ENCODE assay signal across 7 cellular contexts in genomic region chr17:27637818-27638217, GRCh38. TPM values are rescaled to one million over a fixed set of nuclear protein-coding genes. Genes with fewer than 3 reads are reported as not detected.
DNase-seq lines count a peak whose midpoint lies in the region; ATAC-seq, FAIRE-seq and TF ChIP-seq lines count a peak whose summit lies in the region.
"Not testable (repeated sequence)": the region's sequence is repeated elsewhere in the genome, so short reads cannot be mapped to it uniquely, and the experiment has no call there.
"Had no signal": no experiment of that assay in that cellular context is flagged by ENCODE, and none has a peak within 500 bp of the region (broad histone marks: within the 10 kb centered on the region; RNA-seq: fewer than 3 reads in every experiment).

No MANE protein-coding gene starts in this region.

- CTCF ChIA-PET in A549 (lab: Yijun Ruan, JAX), result interaction anchor here (1.1 to 4.0 kb wide), 4 partner anchors 10 to 255 kb away, joined by 3 to 23 read pairs (median 4); partner anchors contain the start of gene LYRM9
- CTCF ChIA-PET in Panc1 (lab: Charles Lee), result not testable (repeated sequence)

- not testable (repeated sequence) for H3K27me3 ChIP-seq in Panc1 (ENCODE audit: control insufficient read depth, insufficient read depth, low read length); transverse colon

- H3K36me3 ChIP-seq in Panc1 (ENCODE audit: control insufficient read depth, insufficient read depth, low read length), result not testable (repeated sequence)
- H3K36me3 ChIP-seq in transverse colon, result peaks cover 0 to 18% (median 9%) of the 10 kb centered on the region in 4 donors

- ATAC-seq in A549 (peak; percentile 15 to 26; a peak in 3 of 6 replicates), Panc1 (0 out of 2 replicates have a peak, but pooled peaks have one; percentile 14)

- H3K27me3 Mint-ChIP-seq in dendritic cell treated with granulocyte-macrophage colony-stimulating factor and Interleukin-4, amounts not matched to agents 40 ng/mL and 50 ng/mL, for 4 days, result not testable (repeated sequence)

- 93% methylated on average over 6 of the region's 7 CpGs for WGBS in A549 (ENCODE audit: missing lambda C conversion rate)
- 90% methylated on average over 7 of the region's 7 CpGs; no CpG with 5 or more reads in 1 of the 2 donors for WGBS in transverse colon (ENCODE audit: low coverage in 1 of 2), 2 donors

- not testable (repeated sequence) for H3K4me3 ChIP-seq in A549; Panc1 (ENCODE audit: low read depth in 2 of 2, low read length in 2 of 2); transverse colon

- not testable (repeated sequence) for TF ChIP-seq POLR2A in A549 (IDR thresholded peaks at IDR 0.05; ENCODE audit: low read length); transverse colon (IDR thresholded peaks at IDR 0.05)

- POLR2A ChIA-PET in A549 (lab: Yijun Ruan, JAX); Panc1 (lab: Charles Lee): not testable (repeated sequence)

- H3K4me1 Mint-ChIP-seq in dendritic cell treated with granulocyte-macrophage colony-stimulating factor and Interleukin-4, amounts not matched to agents 40 ng/mL and 50 ng/mL, for 4 days (ENCODE audit: low read depth), result peaks cover 53% of the 10 kb centered on the region

- TF ChIP-seq EP300 in A549 (IDR thresholded peaks at IDR 0.05); transverse colon (IDR thresholded peaks at IDR 0.05; ENCODE audit: low read depth): not testable (repeated sequence)

- peaks cover 53% of the 10 kb centered on the region for H3K36me3 Mint-ChIP-seq in dendritic cell treated with granulocyte-macrophage colony-stimulating factor and Interleukin-4, amounts not matched to agents 40 ng/mL and 50 ng/mL, for 4 days (ENCODE audit: low read depth)

- H3K27ac Mint-ChIP-seq in dendritic cell treated with granulocyte-macrophage colony-stimulating factor and Interleukin-4, amounts not matched to agents 40 ng/mL and 50 ng/mL, for 4 days, result peak overlapping the region; percentile 80

- intact Hi-C loops in Panc1 (cut with micrococcal nuclease; ENCODE audit: unreplicated experiment); dendritic cell treated with granulocyte-macrophage colony-stimulating factor and Interleukin-4, amounts not matched to agents 40 ng/mL and 50 ng/mL, for 4 days (cut with micrococcal nuclease); posterior vena cava (cut with DNase I); transverse colon (cut with DNase I; ENCODE audit: low total_unique reads): not testable (repeated sequence)

- H3K4me1 ChIP-seq in A549; Panc1 (ENCODE audit: control insufficient read depth, insufficient read depth, low read length): not testable (repeated sequence)
- H3K4me1 ChIP-seq in transverse colon, result peaks cover 32 to 63% (median 42%) of the 10 kb centered on the region in 4 donors

- FAIRE-seq in A549 (lab: Jason Lieb, UNC), result not testable (repeated sequence)

- BruUV-seq in Panc1 (replicated peaks; lab: Mats Ljungman, UMichigan), result not testable (repeated sequence)

- not testable (repeated sequence) for H3K4me2 ChIP-seq in A549

- not testable (repeated sequence) for H3K9me3 Mint-ChIP-seq in dendritic cell treated with granulocyte-macrophage colony-stimulating factor and Interleukin-4, amounts not matched to agents 40 ng/mL and 50 ng/mL, for 4 days

- TF ChIP-seq CTCF in A549 (IDR thresholded peaks at IDR 0.05); Panc1 (IDR thresholded peaks at IDR 0.05); transverse colon (IDR thresholded peaks at IDR 0.05): not testable (repeated sequence)

- in situ Hi-C loops in Panc1 (cut with HindIII; ENCODE audit: low pct_unique_long_range_greater_than_20kb, low sequenced_read_pairs), result not testable (repeated sequence)
- in situ Hi-C loops in transverse colon (cut with MboI; ENCODE audit: low pct_ligation_motif_present in 1 of 4, low pct_unique_long_range_greater_than_20kb in 1 of 4, low sequenced_read_pairs in 3 of 4), result loop anchor here in 1 of 4 donors (25.0 kb wide), 1 partner anchor 126 kb away; no protein-coding TSS in a partner anchor

- DNase-seq in A549 (ENCODE audit: low read depth in 1 of 2, low spot score in 1 of 2); Panc1 (ENCODE audit: low read depth, low spot score); transverse colon: not testable (repeated sequence)
- DNase-seq in NCI-H82 (lab: John Stamatoyannopoulos, UW) (peak; percentile 83), posterior vena cava (ENCODE audit: low spot score) (peak; percentile 51)

- H3K4me3 Mint-ChIP-seq in dendritic cell treated with granulocyte-macrophage colony-stimulating factor and Interleukin-4, amounts not matched to agents 40 ng/mL and 50 ng/mL, for 4 days, result not testable (repeated sequence)

- not testable (repeated sequence) for H3K9me3 ChIP-seq in A549; Panc1 (ENCODE audit: control insufficient read depth, insufficient read depth, low read depth, low read length); transverse colon

- TF ChIP-seq RAD21 in A549 (conservative IDR thresholded peaks at IDR 0.05 in 1 of 2, IDR thresholded peaks at IDR 0.05 in 1 of 2), result not testable (repeated sequence)

- H3K27ac ChIP-seq in A549; Panc1 (ENCODE audit: low read length): not testable (repeated sequence)
- H3K27ac ChIP-seq in transverse colon, result peak overlapping the region; percentile 43 to 93 (median 88)

RNA-seq across cellular contexts. Expression of gene LGALS9, which starts 6.8 kb away (rescaled TPM):
- polyA plus RNA-seq in A549 (2011; rRNA removed), result 1.2 and 1.8 TPM in 2 replicates
- polyA plus RNA-seq in A549 (2012; cell fraction: cytosol; rRNA removed), result 0.86 and 1.0 TPM in 2 replicates
- polyA plus RNA-seq in A549 (2012; cell fraction: nucleus; rRNA removed), result 6.1 and 6.7 TPM in 2 replicates
- 1.3 to 1.6 TPM (median 1.5 TPM) in 3 replicates for polyA plus RNA-seq in A549 (2017; fragmentation: RNase III; extraction: RNeasy Plus Mini Kit Qiagen cat#74134 plus additional on column Dnase treatment)
- polyA minus RNA-seq in A549 (2011; rRNA and poly(A)+ RNA removed), result 2.7 and 4.3 TPM in 2 replicates
- total RNA-seq in Panc1 (2021; ENCODE audit: unreplicated experiment), result 1.6 TPM
- polyA plus RNA-seq in Panc1 (2012; ENCODE audit: insufficient read length), result 1.2 TPM
- 10 to 100 TPM; 53.9 to 56.9 TPM for total RNA-seq in posterior vena cava
- 100 to 1,000 TPM; 245 to 463 (median 368) TPM for total RNA-seq in transverse colon
- total RNA-seq: G401 had no signal

Comparison
In these comparisons a context has a peak if more than half of its experiments do, and no peak if none do; other contexts are left out.
1. RNA of gene LGALS9, which starts 6.8 kb away (total RNA-seq): 245 to 463 TPM in transverse colon and 53.9 to 56.9 TPM in posterior vena cava; 1.6 TPM in Panc1 (single experiment); every median in the first group is over 10 times any median in the second.